Comparison of ENCODE assay signal across 20 cellular contexts in the genomic region with DNA sequence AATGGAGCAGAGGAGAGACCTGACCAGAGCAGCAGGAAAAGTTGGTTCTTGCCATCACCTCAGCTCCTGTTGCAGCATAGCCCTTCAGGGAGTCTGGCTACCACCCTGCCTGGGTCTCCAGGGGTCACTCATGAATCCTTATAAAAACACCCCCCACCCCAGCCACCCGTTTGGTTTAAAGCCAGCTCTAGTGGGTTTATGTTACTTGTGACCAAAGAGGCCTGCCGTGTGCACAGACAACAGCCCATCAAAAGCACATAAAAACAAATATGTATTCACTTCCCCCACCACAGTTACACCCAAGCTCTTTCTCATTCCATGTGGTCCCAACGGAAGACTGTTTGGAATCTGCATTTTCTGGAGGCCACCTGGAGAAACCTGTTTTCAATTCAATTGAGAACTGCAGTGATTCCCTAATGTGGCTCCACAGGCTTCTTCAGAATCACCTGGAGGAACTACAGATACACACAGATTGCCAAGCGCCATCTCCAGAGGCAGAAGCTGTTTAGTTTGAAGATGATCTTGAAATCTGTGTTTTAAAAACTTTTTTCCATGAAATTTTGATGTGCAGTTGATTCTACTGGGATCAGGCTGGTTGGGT. TPM values are rescaled to one million over a fixed set of nuclear protein-coding genes. Genes with fewer than 3 reads are reported as not detected.
DNase-seq lines count a peak whose midpoint lies in the region; ATAC-seq, FAIRE-seq and TF ChIP-seq lines count a peak whose summit lies in the region.
"Had no signal": no experiment of that assay in that cellular context is flagged by ENCODE, and none has a peak within 500 bp of the region (broad histone marks: within the 10 kb centered on the region; RNA-seq: fewer than 3 reads in every experiment).

No MANE protein-coding gene starts in this region.

- peak overlapping the region; percentile 43; the same call in 1 of the 2 replicates for H3K18ac ChIP-seq in H1 (ENCODE audit: extremely low read depth, low read length)
- no peak overlapping the region for H3K18ac ChIP-seq in mesendoderm (ENCODE audit: low read length)

- 36% methylated on average over 4 of the region's 4 CpGs; no CpG with 5 or more reads in 1 of the 2 experiments for WGBS in H1 (ENCODE audit: extremely low coverage in 1 of 2, insufficient coverage in 1 of 2, insufficient read length in 1 of 2, insufficient replicate concordance in 2 of 2, low coverage in 1 of 2, low lambda C conversion rate in 2 of 2, missing lambda C conversion rate in 1 of 2), 2 experiments
- no CpG with 5 or more reads among the region's 4 CpGs for WGBS in mesendoderm (ENCODE audit: extremely low coverage, insufficient coverage, low lambda C conversion rate)

- H3K9me3 ChIP-seq in H1 (ENCODE audit: insufficient read depth in 2 of 2, low read depth in 1 of 2, low read length in 1 of 2): no peaks in the 10 kb centered on the region

- no peak for FAIRE-seq in H1 (lab: Jason Lieb, UNC)
- no peak for FAIRE-seq in D721Med (lab: Jason Lieb, UNC)
- FAIRE-seq: GM12892, GM18507, HepG2 had no signal

- peak overlapping the region; percentile 20; the same call in 2 of the 3 replicates for H3K4me3 Mint-ChIP-seq in GM23338
- H3K4me3 Mint-ChIP-seq in activated naive CD4-positive, alpha-beta T cell treated with anti-CD3 and anti-CD28 coated beads for 36 hours: no peak overlapping the region
- H3K4me3 Mint-ChIP-seq: CD8-positive, alpha-beta T cell had no signal

- H3K56ac ChIP-seq in H1 (replicated peaks; ENCODE audit: insufficient read length, low read depth, low read length): no peak overlapping the region
- no peak overlapping the region for H3K56ac ChIP-seq in mesendoderm (ENCODE audit: low read length)

- no peaks in the 10 kb centered on the region; the same call in 2 of the 3 replicates for H3K9me3 Mint-ChIP-seq in GM23338
- H3K9me3 Mint-ChIP-seq in activated naive CD4-positive, alpha-beta T cell treated with anti-CD3 and anti-CD28 coated beads for 36 hours: no peaks in the 10 kb centered on the region
- H3K9me3 Mint-ChIP-seq: CD8-positive, alpha-beta T cell had no signal

- no peaks in the 10 kb centered on the region for H3K36me3 ChIP-seq in GM23338 (ENCODE audit: insufficient read depth)
- H3K36me3 ChIP-seq in H1 (ENCODE audit: control insufficient read depth in 2 of 4, insufficient read depth in 4 of 4, low read length in 3 of 4): peaks cover 0 to 8% (median 0%) of the 10 kb centered on the region in 4 experiments; a peak in 1 of 8 replicates
- H3K36me3 ChIP-seq in mesendoderm (ENCODE audit: control insufficient read depth, insufficient read depth, low read length): no peaks in the 10 kb centered on the region
- H3K36me3 ChIP-seq: BLaER1 had no signal

- no peak overlapping the region for H2BK20ac ChIP-seq in H1 (ENCODE audit: low read length)

- POLR2A ChIA-PET in H1 (lab: Charles Lee; ENCODE audit: partially characterized antibody): interaction anchor here (1.2 to 9.6 kb wide), 5 partner anchors 9 to 244 kb away, joined by 3 to 149 read pairs (median 4); a partner anchor contains a TSS

- H3K27me3 ChIP-seq in GM23338 (ENCODE audit: insufficient read depth): peaks cover 43% of the 10 kb centered on the region
- H3K27me3 ChIP-seq in H1 (replicated peaks in 1 of 4; ENCODE audit: control insufficient read depth in 3 of 4, extremely low read depth in 1 of 4, insufficient read depth in 3 of 4, low read length in 3 of 4): peaks cover 18 to 40% (median 30%) of the 10 kb centered on the region in 4 experiments
- H3K27me3 ChIP-seq in mesendoderm (ENCODE audit: insufficient read depth, low read length, poor library complexity): peaks cover 16% of the 10 kb centered on the region

- peaks cover 12% of the 10 kb centered on the region; the same call in 1 of the 2 replicates for H3F3A ChIP-seq in GM23338 (replicated peaks; ENCODE audit: low read depth)

- no peaks in the 10 kb centered on the region for H3K36me3 Mint-ChIP-seq in GM23338 (ENCODE audit: low read depth)
- no peaks in the 10 kb centered on the region for H3K36me3 Mint-ChIP-seq in activated naive CD4-positive, alpha-beta T cell treated with anti-CD3 and anti-CD28 coated beads for 36 hours (ENCODE audit: low read depth)
- H3K36me3 Mint-ChIP-seq: CD8-positive, alpha-beta T cell had no signal

- H3K4me3 ChIP-seq in GM23338 (0 out of 2 replicates have a peak overlapping the region, but pooled peaks have one; percentile 25), H1 (ENCODE audit: extremely low read depth in 1 of 4, insufficient read depth in 2 of 4, low read depth in 3 of 4, low read length in 4 of 4) (no peak overlapping the region), mesendoderm (ENCODE audit: low read length) (no peak overlapping the region)
- H3K4me3 ChIP-seq: BLaER1, GM23248 had no signal

- H3K27ac Mint-ChIP-seq in GM23338: no peak overlapping the region
- no peak overlapping the region for H3K27ac Mint-ChIP-seq in activated naive CD4-positive, alpha-beta T cell treated with anti-CD3 and anti-CD28 coated beads for 36 hours
- H3K27ac Mint-ChIP-seq: CD8-positive, alpha-beta T cell; H9 had no signal

- H3K4me1 ChIP-seq in GM23338 (ENCODE audit: insufficient read depth): peaks cover 32% of the 10 kb centered on the region
- peaks cover 9 to 26% (median 15%) of the 10 kb centered on the region in 4 experiments for H3K4me1 ChIP-seq in H1 (replicated peaks in 1 of 4; ENCODE audit: control insufficient read depth in 3 of 4, insufficient read depth in 4 of 4, low read length in 3 of 4)
- H3K4me1 ChIP-seq in mesendoderm (ENCODE audit: control insufficient read depth, low read depth, low read length): peaks cover 3% of the 10 kb centered on the region

- no peaks in the 10 kb centered on the region for H3K79me2 ChIP-seq in GM23338 (replicated peaks; ENCODE audit: insufficient read depth)
- H3K79me2 ChIP-seq in H1 (ENCODE audit: control insufficient read depth in 1 of 2, insufficient read depth in 2 of 2, low read length in 2 of 2): no peaks in the 10 kb centered on the region
- H3K79me2 ChIP-seq in mesendoderm (ENCODE audit: control insufficient read depth, insufficient read depth, low read length): no peaks in the 10 kb centered on the region

- H4K20me1 ChIP-seq in GM23338 (replicated peaks; ENCODE audit: insufficient read depth) (peaks cover 3% of the 10 kb centered on the region), H1 (replicated peaks in 1 of 2; ENCODE audit: control insufficient read depth in 1 of 2, insufficient read depth in 2 of 2, low read length in 2 of 2) (peaks cover 4 to 5% of the 10 kb centered on the region in 2 experiments)

- H4K8ac ChIP-seq in H1 (ENCODE audit: extremely low read depth, insufficient read depth, low read length): no peak overlapping the region
- no peak overlapping the region for H4K8ac ChIP-seq in mesendoderm (ENCODE audit: low read depth, low read length)

- H3K79me1 ChIP-seq in H1 (ENCODE audit: low read depth, low read length): no peaks in the 10 kb centered on the region
- H3K79me1 ChIP-seq in mesendoderm (ENCODE audit: low read length): no peaks in the 10 kb centered on the region

- H2AK5ac ChIP-seq in H1 (ENCODE audit: low read depth, low read length): no peak overlapping the region
- no peak overlapping the region for H2AK5ac ChIP-seq in mesendoderm (ENCODE audit: low read length)

- H3K27ac ChIP-seq in GM23338 (ENCODE audit: low read depth) (no peak overlapping the region), H1 (ENCODE audit: low read depth, low read length) (no peak overlapping the region), mesendoderm (ENCODE audit: low read depth, low read length) (no peak overlapping the region)
- H3K27ac ChIP-seq: BLaER1, GM23248 had no signal

- H2BK15ac ChIP-seq in H1 (ENCODE audit: low read length) (no peak overlapping the region), mesendoderm (replicated peaks; ENCODE audit: low read depth) (no peak overlapping the region)

- H3K9me2 ChIP-seq in GM23338 (ENCODE audit: insufficient read depth): no peaks in the 10 kb centered on the region

- peak overlapping the region; percentile 12; the same call in 1 of the 2 replicates for H2AFZ ChIP-seq in GM23338
- H2AFZ ChIP-seq in H1 (ENCODE audit: low read length): 0 out of 2 replicates have a peak overlapping the region, but pooled peaks have one; percentile 20
- H2AFZ ChIP-seq: GM23248 had no signal

- ATAC-seq in GM23338: no peak
- ATAC-seq: CD8-positive, alpha-beta T cell; HepG2 had no signal

- H3K23ac ChIP-seq in H1 (ENCODE audit: insufficient read length) (no peak overlapping the region), mesendoderm (ENCODE audit: low read length) (no peak overlapping the region)

- H4K91ac ChIP-seq in H1 (replicated peaks; ENCODE audit: insufficient read length, low read length): no peak overlapping the region

- peaks cover 33% of the 10 kb centered on the region for H3K4me1 Mint-ChIP-seq in GM23338
- peaks cover 21% of the 10 kb centered on the region for H3K4me1 Mint-ChIP-seq in activated naive CD4-positive, alpha-beta T cell treated with anti-CD3 and anti-CD28 coated beads for 36 hours (ENCODE audit: low read depth)

- H2BK120ac ChIP-seq in H1 (replicated peaks; ENCODE audit: low read depth, low read length) (no peak overlapping the region), mesendoderm (ENCODE audit: low read depth, low read length) (no peak overlapping the region)

- H2BK5ac ChIP-seq in H1 (ENCODE audit: low read depth, low read length) (no peak overlapping the region), mesendoderm (ENCODE audit: low read length) (no peak overlapping the region)

- H3K27me3 Mint-ChIP-seq in GM23338 (ENCODE audit: insufficient read depth, low read depth, poor library complexity): peaks cover 53% of the 10 kb centered on the region
- H3K27me3 Mint-ChIP-seq in activated naive CD4-positive, alpha-beta T cell treated with anti-CD3 and anti-CD28 coated beads for 36 hours (ENCODE audit: low read depth): peaks cover 44% of the 10 kb centered on the region

- DNase-seq in GM23338 (ENCODE audit: low spot score) (peak; percentile 45), H1 (ENCODE audit: low read depth in 1 of 2, low spot score in 2 of 2) (no peak), mesendoderm (peak; percentile 36), posterior vena cava (ENCODE audit: low spot score) (peak; percentile 17), NCI-H1930 (lab: John Stamatoyannopoulos, UW) (no peak), D721Med (ENCODE audit: insufficient read length, low spot score) (no peak), C1 segment of cervical spinal cord (lab: John Stamatoyannopoulos, UW) (no peak)
- no peak for DNase-seq in activated naive CD4-positive, alpha-beta T cell treated with anti-CD3 and anti-CD28 coated beads for 36 hours
- DNase-seq: 8988T; CD8-positive, alpha-beta T cell; COR-L47; GDM1; GM23248; H9 had no signal

- no peak overlapping the region for H3K9ac ChIP-seq in H1 (replicated peaks in 1 of 4; ENCODE audit: extremely low read depth in 1 of 4, low read depth in 3 of 4, low read length in 3 of 4)
- no peak overlapping the region for H3K9ac ChIP-seq in mesendoderm (ENCODE audit: low read length)
- H3K9ac ChIP-seq: BLaER1, GM23248 had no signal

- H4K5ac ChIP-seq in H1 (ENCODE audit: insufficient read length, low read depth, low read length): no peak overlapping the region
- H4K5ac ChIP-seq in mesendoderm (ENCODE audit: low read length): no peak overlapping the region

- no peak overlapping the region for H2BK12ac ChIP-seq in H1 (ENCODE audit: low read depth, low read length)

- no peak for TF ChIP-seq POLR2A in H1 (IDR thresholded peaks at IDR 0.05; ENCODE audit: control extremely low read depth in 1 of 2, low read depth in 2 of 2, low read length in 2 of 2)

- TF ChIP-seq EP300 in H1 (IDR thresholded peaks at IDR 0.05; ENCODE audit: borderline replicate concordance in 1 of 2, low read depth in 2 of 2, low read length in 2 of 2): peak in 1 of 2 experiments; percentile 40; a peak in 1 of 3 replicates

- intact Hi-C loops in posterior vena cava (cut with DNase I): loop anchor here in 1 of 2 donors (10.0 kb wide), 1 partner anchor 392 kb away; no protein-coding TSS in a partner anchor
- intact Hi-C loops in activated naive CD4-positive, alpha-beta T cell treated with anti-CD3 and anti-CD28 coated beads for 36 hours (cut with micrococcal nuclease): no loop called here

- H3K4ac ChIP-seq in H1 (replicated peaks; ENCODE audit: insufficient read length, low read depth, low read length): no peak overlapping the region
- H3K4ac ChIP-seq in mesendoderm (ENCODE audit: low read depth, low read length): no peak overlapping the region

- no peak for TF ChIP-seq CTCF in GM23338 (conservative IDR thresholded peaks at IDR 0.05; ENCODE audit: low read depth in 2 of 2)
- no peak for TF ChIP-seq CTCF in H1 (IDR thresholded peaks at IDR 0.05; ENCODE audit: control extremely low read depth in 1 of 3, insufficient read depth in 1 of 3, low read depth in 1 of 3, low read length in 3 of 3)
- TF ChIP-seq CTCF in D721Med (IDR thresholded peaks at IDR 0.05; ENCODE audit: insufficient read depth, missing control alignments): no peak

- peak overlapping the region; percentile 61 for H3K4me2 ChIP-seq in GM23338
- H3K4me2 ChIP-seq in H1 (ENCODE audit: insufficient read depth in 1 of 2, low read depth in 2 of 2, low read length in 2 of 2): peak overlapping the region; percentile 10 to 35; a peak in 2 of 4 replicates
- no peak overlapping the region for H3K4me2 ChIP-seq in mesendoderm (ENCODE audit: low read length)
- H3K4me2 ChIP-seq: BLaER1 had no signal

- CTCF ChIA-PET in H1 (lab: Charles Lee; ENCODE audit: partially characterized antibody): interaction anchor here (0.6 to 15.6 kb wide), 17 partner anchors 8 to 1024 kb away, joined by 3 to 223 read pairs (median 4); a partner anchor contains a TSS
- CTCF ChIA-PET in activated naive CD4-positive, alpha-beta T cell treated with anti-CD3 and anti-CD28 coated beads for 36 hours (lab: Charles Lee): interaction anchor here (0.6 to 6.9 kb wide), 4 partner anchors 9 to 46 kb away, joined by 3 to 113 read pairs (median 14); no protein-coding TSS in a partner anchor

- H3K14ac ChIP-seq in H1 (ENCODE audit: insufficient read length): no peak overlapping the region

- TF ChIP-seq RAD21 in H1 (IDR thresholded peaks at IDR 0.05 in 1 of 2, conservative IDR thresholded peaks at IDR 0.05 in 1 of 2; ENCODE audit: low read depth in 2 of 2, low read length in 2 of 2): no peak

- H3K23me2 ChIP-seq in H1 (ENCODE audit: low read depth, low read length): peaks cover 4% of the 10 kb centered on the region; the same call in 1 of the 2 replicates

RNA-seq across cellular contexts. Expression of a gene that starts 13.8 kb away (rescaled TPM):
- 2.3 and 3.5 TPM in 2 replicates for total RNA-seq in GM23338 (2014; rRNA removed; shearing (Covaris generic))
- polyA plus RNA-seq in GM23338 (2016; fragmentation: Nextera tagmentation; extraction: Ambion mirVana): 0.89 and 1.2 TPM in 2 replicates
- total RNA-seq in H1 (2021; fragmentation: NEBNext Ultra II Directional; extraction: Animal tissue kit (Norgen Biotek cat#: 25700)): 2.2 and 2.4 TPM in 2 replicates
- 0.59 and 1.6 TPM in 2 replicates for polyA plus RNA-seq in H1 (2011; rRNA removed)
- polyA plus RNA-seq in H1 (2011; cell fraction: cytosol; rRNA removed): 0.88 TPM
- polyA plus RNA-seq in H1 (2011; cell fraction: nucleus; rRNA removed): 1.5 TPM
- 0.57 to 0.83 TPM (median 0.62 TPM) in 4 replicates for polyA plus RNA-seq in H1 (2012, experiment 1 of 2)
- 1.2 TPM for polyA plus RNA-seq in H1 (2012, experiment 2 of 2)
- 1.6 TPM for polyA plus RNA-seq in H1 (2013, experiment 1 of 2)
- 2.1 TPM for polyA plus RNA-seq in H1 (2013, experiment 2 of 2)
- 0.10 and 0.41 TPM in 2 replicates for polyA minus RNA-seq in H1 (2011; rRNA and poly(A)+ RNA removed)
- polyA minus RNA-seq in H1 (2011; cell fraction: cytosol; rRNA and poly(A)+ RNA removed): 0.51 TPM
- 2.3 TPM for polyA minus RNA-seq in H1 (2011; cell fraction: nucleus; rRNA and poly(A)+ RNA removed)
- polyA plus RNA-seq in mesendoderm (2013, experiment 1 of 2): 0.65 TPM
- 0.60 TPM for polyA plus RNA-seq in mesendoderm (2013, experiment 2 of 2)
- not detected for total RNA-seq in posterior vena cava
- not detected for total RNA-seq in activated naive CD4-positive, alpha-beta T cell treated with anti-CD3 and anti-CD28 coated beads for 36 hours
- total RNA-seq: A673, HepG2 had no signal
- polyA plus RNA-seq: HepG2, IgD-negative memory B cell had no signal

RNA-seq across cellular contexts. Expression of a gene that starts 13.8 kb away (rescaled TPM):
- total RNA-seq in GM23338 (2014; rRNA removed; shearing (Covaris generic)): 10.0 and 15.6 TPM in 2 replicates
- polyA plus RNA-seq in GM23338 (2016; fragmentation: Nextera tagmentation; extraction: Ambion mirVana): 9.3 and 11.2 TPM in 2 replicates
- 7.3 and 7.9 TPM in 2 replicates for total RNA-seq in H1 (2021; fragmentation: NEBNext Ultra II Directional; extraction: Animal tissue kit (Norgen Biotek cat#: 25700))
- polyA plus RNA-seq in H1 (2011; rRNA removed): 5.4 and 12.8 TPM in 2 replicates
- polyA plus RNA-seq in H1 (2011; cell fraction: cytosol; rRNA removed): 12.2 TPM
- 15.9 TPM for polyA plus RNA-seq in H1 (2011; cell fraction: nucleus; rRNA removed)
- 2.0 to 4.3 TPM (median 3.0 TPM) in 4 replicates for polyA plus RNA-seq in H1 (2012, experiment 1 of 2)
- 0.79 TPM for polyA plus RNA-seq in H1 (2012, experiment 2 of 2)
- 9.1 TPM for polyA plus RNA-seq in H1 (2013, experiment 1 of 2)
- 8.4 TPM for polyA plus RNA-seq in H1 (2013, experiment 2 of 2)
- 4.3 and 4.9 TPM in 2 replicates for polyA minus RNA-seq in H1 (2011; rRNA and poly(A)+ RNA removed)
- 3.1 TPM for polyA minus RNA-seq in H1 (2011; cell fraction: cytosol; rRNA and poly(A)+ RNA removed)
- polyA minus RNA-seq in H1 (2011; cell fraction: nucleus; rRNA and poly(A)+ RNA removed): 10.0 TPM
- 0.74 TPM for polyA plus RNA-seq in mesendoderm (2013, experiment 1 of 2)
- polyA plus RNA-seq in mesendoderm (2013, experiment 2 of 2): 0.88 TPM
- not detected for total RNA-seq in posterior vena cava
- total RNA-seq in activated naive CD4-positive, alpha-beta T cell treated with anti-CD3 and anti-CD28 coated beads for 36 hours: not detected
- total RNA-seq: A673; CD8-positive, alpha-beta T cell; HepG2 had no signal
- polyA plus RNA-seq: HepG2, IgD-negative memory B cell had no signal

Comparison
In these comparisons a context has a peak if more than half of its experiments do, and no peak if none do; other contexts are left out.
1. DNase-seq: peak in GM23338 (single experiment), mesendoderm (single experiment) and posterior vena cava (single experiment); none in H1 (0 of 2), NCI-H1930 (0 of 2), activated naive CD4-positive, alpha-beta T cell treated with anti-CD3 and anti-CD28 coated beads for 36 hours (single experiment), D721Med (single experiment) and C1 segment of cervical spinal cord (0 of 14).